Comparison of ENCODE assay signal across 16 cellular contexts in the genomic region with DNA sequence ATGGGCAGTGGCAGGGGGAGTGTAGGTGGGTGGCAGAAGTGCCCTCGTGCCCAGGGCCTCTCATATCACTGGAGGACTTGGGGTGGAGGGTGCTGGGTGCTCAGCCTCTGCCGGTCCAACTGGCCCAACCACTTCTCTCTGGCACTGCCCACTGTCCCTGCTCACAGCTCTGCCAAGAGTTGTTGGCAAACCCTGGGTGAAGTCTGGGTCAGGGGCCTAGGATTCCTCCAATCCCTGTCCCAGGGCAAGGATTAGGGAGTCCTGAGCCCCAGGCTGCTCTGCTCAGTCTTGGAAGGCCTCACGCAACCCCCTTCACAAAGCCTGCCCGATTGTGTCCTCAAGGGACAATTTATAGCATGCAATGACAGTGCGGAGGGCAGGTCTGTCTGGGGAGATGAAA. TPM values are rescaled to one million over a fixed set of nuclear protein-coding genes. Genes with fewer than 3 reads are reported as not detected.
A peak's percentile ranks its signal among the peaks of the same experiment; 100 is the strongest.
DNase-seq lines count a peak whose midpoint lies in the region; ATAC-seq and TF ChIP-seq lines count a peak whose summit lies in the region.
"Had no signal": no experiment of that assay in that cellular context is flagged by ENCODE, and none has a peak within 500 bp of the region (broad histone marks: within the 10 kb centered on the region; RNA-seq: fewer than 3 reads in every experiment).

No MANE protein-coding gene starts in this region.

- H3K4me3 ChIP-seq in colonic mucosa = no peak overlapping the region
- H3K4me3 ChIP-seq in urinary bladder (ENCODE audit: low read depth, low read length) = no peak overlapping the region
- H3K4me3 ChIP-seq in testis = no peak overlapping the region
- H3K4me3 ChIP-seq: SK-N-MC had no signal

- intact Hi-C loops in left ventricle myocardium superior (cut with micrococcal nuclease) (no loop called here), Right ventricle myocardium inferior (cut with DNase I) (no loop called here), colonic mucosa (cut with DNase I) (no loop called here), testis (cut with DNase I; ENCODE audit: low total_unique reads) (no loop called here)

- no peak for TF ChIP-seq CTCF in colonic mucosa (IDR thresholded peaks at IDR 0.05)
- TF ChIP-seq CTCF in testis (IDR thresholded peaks at IDR 0.05) = no peak

- H3K9me3 ChIP-seq in colonic mucosa (no peaks in the 10 kb centered on the region), testis (no peaks in the 10 kb centered on the region)
- H3K9me3 ChIP-seq: Caco-2 had no signal

- 73% methylated on average over 5 of the region's 5 CpGs for WGBS in urinary bladder
- WGBS in testis, 2 donors = 42 to 78% methylated on average over 3 to 5 of the region's 5 CpGs

- DNase-seq in left ventricle myocardium superior = no peak
- DNase-seq in Right ventricle myocardium inferior (ENCODE audit: missing footprints) = no peak
- peak; percentile 87 for DNase-seq in colonic mucosa
- peak; percentile 8 for DNase-seq in midbrain (lab: John Stamatoyannopoulos, UW)
- no peak for DNase-seq in testis
- DNase-seq in NCI-H774 (lab: John Stamatoyannopoulos, UW) = no peak
- DNase-seq: activated CD8-positive, alpha-beta T cell treated with anti-CD3 and anti-CD28 coated beads, Interleukin-2, amount 10 ng/mL, durations not matched to agents 7 days and 5 days; Caco-2; erythroblast; NCI-H2081 treated with DMSO at 0.1 percent for 48 hours; stimulated activated CD4-positive, alpha-beta T cell treated with anti-CD3 and anti-CD28 coated beads, Interleukin-2, amount 100 ng/mL, for 48 hours; stimulated activated CD8-positive, alpha-beta memory T cell treated with anti-CD3 and anti-CD28 coated beads, Interleukin-4, amount 100 ng/mL, for 48 hours had no signal

- no peaks in the 10 kb centered on the region for H3K36me3 ChIP-seq in colonic mucosa
- H3K36me3 ChIP-seq in urinary bladder (ENCODE audit: insufficient read depth) = no peaks in the 10 kb centered on the region
- H3K36me3 ChIP-seq in testis (ENCODE audit: low read depth, missing control alignments) = no peaks in the 10 kb centered on the region

- H3K9ac ChIP-seq in colonic mucosa (ENCODE audit: low read depth in 2 of 2, low read length in 2 of 2) = peak overlapping the region in 1 of 2 donors; percentile 63

- H3K27ac ChIP-seq in colonic mucosa (peak overlapping the region; percentile 72), urinary bladder (ENCODE audit: low read depth) (peak overlapping the region; percentile 26), testis (no peak overlapping the region)
- H3K27ac ChIP-seq: SK-N-MC had no signal

- TF ChIP-seq POLR2A in testis (IDR thresholded peaks at IDR 0.05) = no peak

- peaks cover 15% of the 10 kb centered on the region for H3K4me1 ChIP-seq in colonic mucosa
- no peaks in the 10 kb centered on the region for H3K4me1 ChIP-seq in urinary bladder (ENCODE audit: insufficient read depth)
- peaks cover 3% of the 10 kb centered on the region for H3K4me1 ChIP-seq in testis

- ATAC-seq in left ventricle myocardium superior (peak; percentile 18), Right ventricle myocardium inferior (no peak), HG03342 (IDR thresholded peaks at IDR 0.05; ENCODE audit: unreplicated experiment) (no peak)
- ATAC-seq: activated CD8-positive, alpha-beta T cell treated with anti-CD3 and anti-CD28 coated beads, Interleukin-2, amount 10 ng/mL, durations not matched to agents 7 days and 5 days; activated T-helper 17 cell treated with anti-CD3 and anti-CD28 coated beads, Interleukin-2, amount 50 U/mL, for 72 hours had no signal

- H3K27me3 ChIP-seq in colonic mucosa = no peaks in the 10 kb centered on the region
- no peaks in the 10 kb centered on the region for H3K27me3 ChIP-seq in testis

RNA-seq across cellular contexts. Expression of gene PRKCD, which starts 5.2 kb away (rescaled TPM):
- total RNA-seq in left ventricle myocardium superior (13.2 TPM), Right ventricle myocardium inferior (16.9 TPM), colonic mucosa (10 to 100 TPM; 58.9 to 75.0 TPM), urinary bladder (5.2 TPM), testis (10 to 100 TPM; 36.3 to 44.5 TPM)
- polyA plus RNA-seq in urinary bladder (23.8 TPM), testis (ENCODE audit: insufficient read depth, low read depth, low replicate concordance) (42.3 TPM)

RNA-seq across cellular contexts. Expression of gene RFT1, which starts 25.5 kb away (rescaled TPM):
- total RNA-seq in left ventricle myocardium superior (8.5 TPM), Right ventricle myocardium inferior (11.0 TPM), colonic mucosa (10 to 100 TPM; 15.3 to 30.4 TPM), urinary bladder (14.2 TPM), testis (10 to 100 TPM; 27.2 to 33.9 TPM)
- polyA plus RNA-seq in urinary bladder (11.5 TPM), testis (ENCODE audit: insufficient read depth, low read depth, low replicate concordance) (36.8 TPM)

Comparison
In these comparisons a context has a peak if more than half of its experiments do, and no peak if none do; other contexts are left out.
1. DNase-seq: peak in colonic mucosa (single experiment) and midbrain (single experiment); none in left ventricle myocardium superior (single experiment), Right ventricle myocardium inferior (single experiment), testis (single experiment) and NCI-H774 (single experiment).
2. H3K27ac ChIP-seq: peak in colonic mucosa (single experiment) and urinary bladder (single experiment); none in testis (0 of 2).